ENCODE assay signal across 23 cellular contexts in the genomic region with DNA sequence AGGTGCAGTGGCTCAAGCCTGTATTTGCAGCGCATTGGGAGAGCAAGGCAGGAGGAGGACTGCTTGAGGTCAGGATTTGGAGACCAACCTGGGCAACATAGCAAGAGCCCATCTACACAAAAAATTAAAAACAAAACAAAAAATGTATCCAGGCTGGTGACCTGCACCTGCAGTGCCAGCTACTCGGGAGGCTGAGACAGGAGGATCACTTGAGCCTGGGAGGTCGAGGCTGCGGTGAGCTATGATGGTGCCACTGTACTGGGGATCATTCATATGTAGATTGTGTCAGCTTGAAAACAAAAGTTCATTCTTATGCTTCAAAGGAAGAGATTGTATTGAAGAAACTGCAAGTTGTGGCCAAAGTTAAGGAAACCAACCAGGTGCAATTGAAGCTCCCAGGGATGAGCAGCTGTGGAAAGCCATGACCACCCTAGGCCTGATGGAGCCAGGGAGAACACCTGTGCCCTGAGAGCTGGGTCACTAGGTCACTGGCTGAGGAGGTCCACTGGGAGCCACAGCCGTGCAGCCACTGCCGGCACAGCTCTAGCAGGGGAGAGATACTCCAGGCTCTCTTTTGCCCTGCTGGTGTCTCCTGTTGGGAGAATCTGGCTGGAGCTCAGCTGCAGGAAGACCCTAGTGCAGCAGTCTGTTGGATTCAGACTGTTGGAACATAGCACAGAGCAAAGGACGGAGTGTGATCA.
"Had no signal": no experiment of that assay in that cellular context is flagged by ENCODE, and none has a peak within 500 bp of the region (broad histone marks: within the 10 kb centered on the region; RNA-seq: fewer than 3 reads in every experiment).

No MANE protein-coding gene starts in this region.

- ATAC-seq: activated CD8-positive, alpha-beta T cell treated with anti-CD3 and anti-CD28 coated beads for 36 hours; activated naive CD8-positive, alpha-beta T cell treated with anti-CD3 and anti-CD28 coated beads, Interleukin-2, amount 50 U/mL, for 24 hours; activated T-cell treated with anti-CD3 and anti-CD28 coated beads, Interleukin-2, amount 50 U/mL, for 4 hours; Right ventricle myocardium inferior had no signal

- DNase-seq: activated CD4-positive, alpha-beta T cell treated with anti-CD3 and anti-CD28 coated beads for 4 hours; activated CD8-positive, alpha-beta T cell treated with anti-CD3 and anti-CD28 coated beads for 36 hours; activated effector memory CD4-positive, alpha-beta T cell treated with anti-CD3 and anti-CD28 coated beads, Interleukin-2, amount 50 U/mL, for 16 hours; activated naive CD4-positive, alpha-beta T cell treated with Interleukin-2 at 50 U/mL for 16 hours; activated naive CD8-positive, alpha-beta T cell treated with anti-CD3 and anti-CD28 coated beads, Interleukin-2, amount 50 U/mL, for 24 hours; activated T-cell treated with anti-CD3 and anti-CD28 coated beads, Interleukin-2, amount 50 U/mL, for 4 hours; amygdala; MM.1S; NCI-H1105 treated with DMSO at 0.1 percent for 48 hours; NCI-H1436 treated with DMSO at 0.1 percent for 48 hours; NCI-H187; NCI-H2081; NCI-H510A treated with DMSO at 0.1 percent for 48 hours; NCI-H69; RPMI8226; T-helper 1 cell had no signal

- H3K4me3 Mint-ChIP-seq: activated CD8-positive, alpha-beta T cell treated with anti-CD3 and anti-CD28 coated beads for 36 hours; activated naive CD8-positive, alpha-beta T cell treated with anti-CD3 and anti-CD28 coated beads, Interleukin-2, amount 50 U/mL, for 24 hours; activated T-cell treated with anti-CD3 and anti-CD28 coated beads, Interleukin-2, amount 50 U/mL, for 4 hours; brain; central memory CD8-positive, alpha-beta T cell had no signal

- H3K4me1 Mint-ChIP-seq: activated naive CD8-positive, alpha-beta T cell treated with anti-CD3 and anti-CD28 coated beads, Interleukin-2, amount 50 U/mL, for 24 hours; central memory CD8-positive, alpha-beta T cell had no signal

- H3K9me3 Mint-ChIP-seq: activated CD8-positive, alpha-beta T cell treated with anti-CD3 and anti-CD28 coated beads for 36 hours; activated naive CD4-positive, alpha-beta T cell treated with anti-CD3 and anti-CD28 coated beads, Interleukin-2, amount 50 U/mL, for 72 hours; activated naive CD8-positive, alpha-beta T cell treated with anti-CD3 and anti-CD28 coated beads, Interleukin-2, amount 50 U/mL, for 24 hours; activated T-cell treated with anti-CD3 and anti-CD28 coated beads, Interleukin-2, amount 50 U/mL, for 4 hours; brain; central memory CD8-positive, alpha-beta T cell had no signal

- H3K27ac ChIP-seq: SK-N-MC, VCaP had no signal

- H3K4me3 ChIP-seq: SK-N-MC had no signal

- FAIRE-seq: astrocyte had no signal

- H3K27ac Mint-ChIP-seq: activated CD8-positive, alpha-beta T cell treated with anti-CD3 and anti-CD28 coated beads for 36 hours; activated naive CD4-positive, alpha-beta T cell treated with anti-CD3 and anti-CD28 coated beads, Interleukin-2, amount 50 U/mL, for 72 hours; activated naive CD8-positive, alpha-beta T cell treated with anti-CD3 and anti-CD28 coated beads, Interleukin-2, amount 50 U/mL, for 24 hours; brain had no signal

- H3K36me3 Mint-ChIP-seq: activated naive CD4-positive, alpha-beta T cell treated with anti-CD3 and anti-CD28 coated beads, Interleukin-2, amount 50 U/mL, for 72 hours; brain had no signal
